Comparison of ENCODE assay signal across 17 cellular contexts in the genomic region with DNA sequence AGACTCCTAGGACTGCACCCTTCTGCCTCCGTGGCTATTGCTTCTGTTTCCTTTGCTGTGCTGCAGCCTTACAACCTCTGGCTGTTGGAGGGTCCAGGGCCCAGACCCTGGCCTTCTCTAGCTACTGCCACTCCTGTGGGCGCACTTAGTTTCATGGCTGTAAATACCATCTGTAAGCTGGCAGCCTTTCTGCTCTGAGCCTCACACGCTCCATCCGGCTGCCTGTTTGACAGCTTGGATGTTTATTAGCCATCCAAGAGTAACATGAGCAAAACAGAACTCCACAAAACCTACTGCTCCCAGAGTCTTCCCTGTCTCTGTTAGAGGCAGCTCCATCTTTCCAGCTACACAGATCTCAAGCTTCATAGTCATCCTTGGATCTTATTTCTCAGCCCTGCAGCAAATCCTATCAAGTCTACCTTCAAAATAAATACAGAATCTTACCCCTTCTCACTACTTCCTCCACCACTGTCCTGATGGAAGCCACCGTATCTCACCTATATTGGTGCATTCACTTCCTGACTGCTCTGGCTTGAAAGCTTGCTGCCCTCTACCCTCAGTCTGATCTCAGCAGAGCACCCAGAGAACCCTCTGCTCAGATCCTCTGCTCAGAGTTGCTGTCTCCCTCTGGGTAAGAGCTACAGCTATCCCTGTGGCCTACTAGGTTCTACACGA. TPM values are rescaled to one million over a fixed set of nuclear protein-coding genes. Genes with fewer than 3 reads are reported as not detected.
DNase-seq lines count a peak whose midpoint lies in the region; ATAC-seq and TF ChIP-seq lines count a peak whose summit lies in the region.
"Had no signal": no experiment of that assay in that cellular context is flagged by ENCODE, and none has a peak within 500 bp of the region (broad histone marks: within the 10 kb centered on the region; RNA-seq: fewer than 3 reads in every experiment).

No MANE protein-coding gene starts in this region.

- peak overlapping the region in 3 of 5 experiments; percentile 2 to 88 (median 52) for H3K27ac Mint-ChIP-seq in brain

- H3K27me3 ChIP-seq in DND-41 (ENCODE audit: insufficient read depth, low read length, poor library complexity): no peaks in the 10 kb centered on the region
- H3K27me3 ChIP-seq in psoas muscle (ENCODE audit: insufficient read depth in 3 of 3, low read length in 2 of 3): no peaks in the 10 kb centered on the region
- H3K27me3 ChIP-seq: neutrophil had no signal

- peaks cover 67% of the 10 kb centered on the region for H3K79me2 ChIP-seq in DND-41 (ENCODE audit: insufficient read depth, low read length)

- peaks cover 42% of the 10 kb centered on the region for H3K36me3 Mint-ChIP-seq in brain

- H2AFZ ChIP-seq in DND-41 (ENCODE audit: low read depth, low read length): no peak overlapping the region

- ATAC-seq in DND-41 (ENCODE audit: insufficient read depth, low read depth): peak; percentile 35; the same call in 1 of the 3 replicates
- ATAC-seq in psoas muscle: no peak

- H3K27ac ChIP-seq in DND-41 (ENCODE audit: low read length): no peak overlapping the region
- peak overlapping the region; percentile 42 for H3K27ac ChIP-seq in psoas muscle
- H3K27ac ChIP-seq: neutrophil had no signal

- H3K4me3 Mint-ChIP-seq in brain: peak overlapping the region in 2 of 5 experiments; percentile 1 to 35

- H3K36me3 ChIP-seq in DND-41 (ENCODE audit: insufficient read depth, low read length) (peaks cover 79% of the 10 kb centered on the region), psoas muscle (ENCODE audit: insufficient read depth in 1 of 2, low read depth in 1 of 2) (peaks cover 0 to 36% of the 10 kb centered on the region in 2 donors)
- H3K36me3 ChIP-seq: neutrophil had no signal

- peaks cover 0 to 4% (median 0%) of the 10 kb centered on the region in 5 experiments for H3K9me3 Mint-ChIP-seq in brain

- H3K9ac ChIP-seq in DND-41 (ENCODE audit: low read depth, low read length): no peak overlapping the region

- no peak overlapping the region for H3K4me2 ChIP-seq in DND-41 (ENCODE audit: insufficient read depth, low read length)

- WGBS in psoas muscle, 3 donors: 53 to 71% (median 69%) methylated on average over 6 of the region's 6 CpGs

- H3K9me3 ChIP-seq in DND-41 (ENCODE audit: insufficient read depth, low read length, severe bottlenecking) (no peaks in the 10 kb centered on the region), psoas muscle (no peaks in the 10 kb centered on the region)
- H3K9me3 ChIP-seq: neutrophil had no signal

- intact Hi-C loops in psoas muscle (cut with DNase I): loop anchor here in 1 of 2 donors (5.0 kb wide), 1 partner anchor 61 kb away; no protein-coding TSS in a partner anchor

- TF ChIP-seq CTCF in DND-41 (IDR thresholded peaks at IDR 0.05; ENCODE audit: borderline replicate concordance, extremely low read depth, low read length, poor library complexity, severe bottlenecking): no peak
- no peak for TF ChIP-seq CTCF in brain (conservative IDR thresholded peaks at IDR 0.05)
- no peak for TF ChIP-seq CTCF in psoas muscle (IDR thresholded peaks at IDR 0.05)

- H3K27me3 Mint-ChIP-seq in brain: no peaks in the 10 kb centered on the region

- peaks cover 28% of the 10 kb centered on the region; the same call in 1 of the 2 replicates for H4K20me1 ChIP-seq in DND-41 (ENCODE audit: insufficient read depth, low read length)

- peaks cover 20% of the 10 kb centered on the region for H3K4me1 Mint-ChIP-seq in brain

- DNase-seq in activated gamma-delta T cell treated with Interleukin-2 at 50 U/mL for 16 hours (peak; percentile 12), activated gamma-delta T cell (lab: John Stamatoyannopoulos, UW) (no peak), DND-41 (no peak), psoas muscle (no peak), middle frontal gyrus (ENCODE audit: extremely low spot score, low spot score) (no peak), NCI-H1930 (lab: John Stamatoyannopoulos, UW) (no peak), NCI-H1105 (lab: John Stamatoyannopoulos, UW) (no peak)
- DNase-seq: activated T-cell treated with anti-CD3 and anti-CD28 coated beads, Interleukin-2, amount 50 U/mL, for 1 hour; amniotic stem cell; COR-L47; islet precursor cell; NCI-H1417 treated with DMSO at 0.1 percent for 48 hours; SHP77; stimulated activated CD4-positive, alpha-beta T cell treated with anti-CD3 and anti-CD28 coated beads, Interleukin-1b, Interleukin-23, amount 100 ng/mL, for 48 hours; T-helper 9 cell had no signal

- H3K4me3 ChIP-seq in DND-41 (ENCODE audit: low read depth in 1 of 2, low read length in 2 of 2) (no peak overlapping the region), psoas muscle (no peak overlapping the region)

- no peaks in the 10 kb centered on the region for H3K4me1 ChIP-seq in DND-41 (ENCODE audit: insufficient read depth, low read length)
- peaks cover 54% of the 10 kb centered on the region for H3K4me1 ChIP-seq in psoas muscle

RNA-seq across cellular contexts. Expression of a gene that starts 19.1 kb away (rescaled TPM):
- polyA plus RNA-seq in brain (ENCODE audit: insufficient read depth, low read depth, low replicate concordance) (9.7 TPM), psoas muscle (10 to 100 TPM in 1 of 3 donors, 1 to 10 TPM in 2; 2.5 to 10.5 (median 9.2) TPM)
- total RNA-seq in psoas muscle: 10 to 100 TPM in 1 of 4 donors, 1 to 10 TPM in 3; 1.7 to 26.8 (median 6.1) TPM

RNA-seq across cellular contexts. Expression of a gene that starts 30.3 kb away (rescaled TPM):
- 34.2 TPM for polyA plus RNA-seq in brain (ENCODE audit: insufficient read depth, low read depth, low replicate concordance)
- total RNA-seq in psoas muscle: 10 to 100 TPM; 15.7 to 37.3 (median 29.0) TPM
- polyA plus RNA-seq in psoas muscle: 10 to 100 TPM; 20.7 to 26.0 (median 23.2) TPM
